29 cellular contexts compared by ENCODE assay signal in genomic region chr3:5029715-5030114, GRCh38.
"Had no signal": no experiment of that assay in that cellular context is flagged by ENCODE, and none has a peak within 500 bp of the region (broad histone marks: within the 10 kb centered on the region; RNA-seq: fewer than 3 reads in every experiment).

No MANE protein-coding gene starts in this region.

- H3K27ac ChIP-seq: cardiac muscle cell, SK-N-MC had no signal

- H3K27ac Mint-ChIP-seq: activated CD4-positive, alpha-beta memory T cell treated with anti-CD3 and anti-CD28 coated beads for 36 hours; activated CD4-positive, alpha-beta T cell treated with anti-CD3 and anti-CD28 coated beads, Interleukin-2, amount 10 ng/mL, durations not matched to agents 7 days and 5 days; activated naive CD4-positive, alpha-beta T cell treated with anti-CD3 and anti-CD28 coated beads, Interleukin-2, amount 50 U/mL, for 72 hours; T-cell; WTC11 had no signal

- DNase-seq: activated CD4-positive, alpha-beta memory T cell treated with anti-CD3 and anti-CD28 coated beads for 36 hours; activated CD4-positive, alpha-beta T cell treated with anti-CD3 and anti-CD28 coated beads, Interleukin-2, amount 10 ng/mL, durations not matched to agents 7 days and 5 days; activated CD4-positive, CD25-positive, alpha-beta regulatory T cell treated with anti-CD3 and anti-CD28 coated beads, Interleukin-2, amount 50 U/mL, for 72 hours; activated CD8-positive, alpha-beta memory T cell treated with anti-CD3 and anti-CD28 coated beads for 24 hours; activated effector memory CD4-positive, alpha-beta T cell treated with anti-CD3 and anti-CD28 coated beads, Interleukin-2, amount 50 U/mL, for 16 hours; activated naive CD4-positive, alpha-beta T cell treated with Interleukin-2 at 50 U/mL for 16 hours; activated naive CD8-positive, alpha-beta T cell treated with anti-CD3 and anti-CD28 coated beads, Interleukin-2, amount 50 U/mL, for 24 hours; activated T-cell treated with anti-CD3 and anti-CD28 coated beads, Interleukin-2, amount 50 U/mL, for 4 hours; amniotic stem cell; Karpas-422; MM.1S; NCI-H1105; NCI-H1436 treated with DMSO at 0.1 percent for 48 hours; NCI-H187; NCI-H2081; NCI-H510A treated with DMSO at 0.1 percent for 48 hours; NCI-H69; NK-92 treated with Interleukin-12 subunit alpha and Interleukin-12 subunit beta, amount 100 ng/mL, for 24 hours; OCI-M1; RPMI8226; T-cell had no signal

- H3K27me3 Mint-ChIP-seq: activated CD4-positive, alpha-beta memory T cell treated with anti-CD3 and anti-CD28 coated beads for 36 hours; T-cell had no signal

- H3K36me3 Mint-ChIP-seq: activated CD4-positive, alpha-beta memory T cell treated with anti-CD3 and anti-CD28 coated beads for 36 hours; activated naive CD4-positive, alpha-beta T cell treated with anti-CD3 and anti-CD28 coated beads, Interleukin-2, amount 50 U/mL, for 72 hours; brain; T-cell; WTC11 had no signal

- ATAC-seq: activated naive CD4-positive, alpha-beta T cell treated with anti-CD3 and anti-CD28 coated beads, Interleukin-2, amount 50 U/mL, for 72 hours; activated naive CD8-positive, alpha-beta T cell treated with anti-CD3 and anti-CD28 coated beads, Interleukin-2, amount 50 U/mL, for 24 hours; activated T-cell treated with anti-CD3 and anti-CD28 coated beads, Interleukin-2, amount 50 U/mL, for 4 hours; Panc1; Right ventricle myocardium inferior; T-cell; WTC11 had no signal

- H3K4me3 ChIP-seq: cardiac muscle cell, SK-N-MC had no signal

- H3K4me3 Mint-ChIP-seq: activated CD4-positive, alpha-beta memory T cell treated with anti-CD3 and anti-CD28 coated beads for 36 hours; activated CD4-positive, alpha-beta T cell treated with anti-CD3 and anti-CD28 coated beads, Interleukin-2, amount 10 ng/mL, durations not matched to agents 7 days and 5 days; activated T-cell treated with anti-CD3 and anti-CD28 coated beads, Interleukin-2, amount 50 U/mL, for 4 hours; WTC11 had no signal

- H3K9me3 Mint-ChIP-seq: activated CD4-positive, alpha-beta memory T cell treated with anti-CD3 and anti-CD28 coated beads for 36 hours; activated naive CD4-positive, alpha-beta T cell treated with anti-CD3 and anti-CD28 coated beads, Interleukin-2, amount 50 U/mL, for 72 hours; activated naive CD8-positive, alpha-beta T cell treated with anti-CD3 and anti-CD28 coated beads, Interleukin-2, amount 50 U/mL, for 24 hours; activated T-cell treated with anti-CD3 and anti-CD28 coated beads, Interleukin-2, amount 50 U/mL, for 4 hours; T-cell; WTC11 had no signal

- FAIRE-seq: astrocyte had no signal

- H3K36me3 ChIP-seq: cardiac muscle cell had no signal

- H3K27me3 ChIP-seq: cardiac muscle cell had no signal
